In genomic region chr10:78180306-78180705, GRCh38 we compare ENCODE assay signal across 24 cellular contexts.
"Had no signal": no experiment of that assay in that cellular context is flagged by ENCODE, and none has a peak within 500 bp of the region (broad histone marks: within the 10 kb centered on the region; RNA-seq: fewer than 3 reads in every experiment).

No MANE protein-coding gene starts in this region.

- ATAC-seq: activated T-cell treated with anti-CD3 and anti-CD28 coated beads, Interleukin-2, amount 50 U/mL, for 4 hours had no signal

- H3K4me2 ChIP-seq: KMS-11, SK-N-SH had no signal

- H3K9me3 Mint-ChIP-seq: activated B cell treated with CpG ODN at 0.5 μM for 24 hours; activated CD4-positive, alpha-beta T cell treated with anti-CD3 and anti-CD28 coated beads, Interleukin-2, amount 10 ng/mL, durations not matched to agents 24 days and 14 days; activated T-cell treated with anti-CD3 and anti-CD28 coated beads, Interleukin-2, amount 50 U/mL, for 4 hours had no signal

- H3K36me3 Mint-ChIP-seq: activated naive CD8-positive, alpha-beta T cell had no signal

- H3K9me3 ChIP-seq: Peyer's patch, SJCRH30, SK-N-SH had no signal

- H3K27me3 Mint-ChIP-seq: activated CD4-positive, alpha-beta T cell treated with anti-CD3 and anti-CD28 coated beads, Interleukin-2, amount 10 ng/mL, durations not matched to agents 24 days and 14 days; activated naive CD8-positive, alpha-beta T cell had no signal

- H3K9ac ChIP-seq: KMS-11, SK-N-SH had no signal

- H3K27me3 ChIP-seq: Peyer's patch, SJCRH30 had no signal

- H3K27ac Mint-ChIP-seq: activated B cell treated with CpG ODN at 0.5 μM for 24 hours; activated CD4-positive, alpha-beta T cell treated with anti-CD3 and anti-CD28 coated beads, Interleukin-2, amount 10 ng/mL, durations not matched to agents 24 days and 14 days; activated naive CD8-positive, alpha-beta T cell had no signal

- DNase-seq: activated B cell treated with CpG ODN at 0.5 μM for 24 hours; activated CD4-positive, alpha-beta T cell treated with anti-CD3 and anti-CD28 coated beads for 1 hour; activated CD4-positive, alpha-beta T cell treated with anti-CD3 and anti-CD28 coated beads, Interleukin-2, amount 10 ng/mL, durations not matched to agents 24 days and 14 days; activated CD4-positive, alpha-beta T cell treated with anti-CD3 and anti-CD28 coated beads, Interleukin-2, amount 50 U/mL, for 48 hours; activated CD8-positive, alpha-beta memory T cell treated with anti-CD3 and anti-CD28 coated beads for 24 hours; activated effector memory CD4-positive, alpha-beta T cell treated with anti-CD3 and anti-CD28 coated beads, Interleukin-2, amount 50 U/mL, for 16 hours; activated naive CD4-positive, alpha-beta T cell treated with Interleukin-2 at 50 U/mL for 16 hours; activated T-cell treated with anti-CD3 and anti-CD28 coated beads, Interleukin-2, amount 50 U/mL, for 4 hours; amygdala; caudate nucleus; NCI-H1092; NCI-H1417 treated with DMSO at 0.1 percent for 48 hours; NCI-H1694; NCI-H2029 treated with DMSO at 0.1 percent for 48 hours; NCI-H510A treated with DMSO at 0.1 percent for 48 hours; NCI-H69; Peyer's patch; Right ventricle myocardium superior; SJCRH30; SK-N-SH had no signal

- H3K4me3 Mint-ChIP-seq: activated B cell treated with CpG ODN at 0.5 μM for 24 hours; activated CD4-positive, alpha-beta T cell treated with anti-CD3 and anti-CD28 coated beads, Interleukin-2, amount 10 ng/mL, durations not matched to agents 24 days and 14 days; activated naive CD8-positive, alpha-beta T cell; activated T-cell treated with anti-CD3 and anti-CD28 coated beads, Interleukin-2, amount 50 U/mL, for 4 hours had no signal

- FAIRE-seq: astrocyte had no signal

- H3K36me3 ChIP-seq: Peyer's patch, SJCRH30 had no signal

- H3K4me3 ChIP-seq: Peyer's patch, SJCRH30 had no signal

- H3K4me1 ChIP-seq: Peyer's patch, SJCRH30 had no signal

- H3K27ac ChIP-seq: KMS-11, Peyer's patch, RWPE1, SJCRH30 had no signal

- H3K4me1 Mint-ChIP-seq: activated B cell treated with CpG ODN at 0.5 μM for 24 hours had no signal
